11 cellular contexts compared by ENCODE assay signal in the genomic region with DNA sequence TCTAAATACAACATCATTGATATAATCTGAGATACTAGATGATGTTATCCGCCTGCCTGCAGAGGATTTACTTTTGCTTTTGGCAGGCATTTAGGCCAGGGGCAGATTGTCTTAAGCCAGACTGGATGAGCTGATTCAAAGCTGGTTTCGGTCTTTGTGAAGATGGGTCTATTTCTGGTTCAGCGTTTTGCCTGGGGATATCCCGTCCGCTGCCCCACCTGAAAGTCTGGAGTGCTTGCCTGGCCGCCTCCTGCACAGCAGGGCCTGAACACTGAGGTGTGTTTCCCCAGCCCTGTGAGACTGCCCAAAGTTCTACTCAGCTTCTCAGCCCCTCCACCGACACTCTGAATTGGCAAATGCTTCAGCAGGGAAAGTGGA.
DNase-seq lines count a peak whose midpoint lies in the region; ATAC-seq and TF ChIP-seq lines count a peak whose summit lies in the region.
"Had no signal": no experiment of that assay in that cellular context is flagged by ENCODE, and none has a peak within 500 bp of the region (broad histone marks: within the 10 kb centered on the region; RNA-seq: fewer than 3 reads in every experiment).

No MANE protein-coding gene starts in this region.

- peaks cover 52 to 56% of the 10 kb centered on the region in 2 donors for H3K4me1 Mint-ChIP-seq in effector memory CD8-positive, alpha-beta T cell (ENCODE audit: low read depth in 2 of 2)

- H3K36me3 Mint-ChIP-seq in effector memory CD8-positive, alpha-beta T cell (ENCODE audit: insufficient read depth) = peaks cover 3% of the 10 kb centered on the region

- no peak for TF ChIP-seq CTCF in GM13976 (IDR thresholded peaks at IDR 0.05; ENCODE audit: borderline replicate concordance, control extremely low read depth, extremely low read depth, insufficient read depth, missing control alignments)

- ATAC-seq in GM19467 (IDR thresholded peaks at IDR 0.05; ENCODE audit: unreplicated experiment) (peak; percentile 43), HG03039 (IDR thresholded peaks at IDR 0.05; ENCODE audit: unreplicated experiment) (peak; percentile 63), HG03139 (IDR thresholded peaks at IDR 0.05; ENCODE audit: unreplicated experiment) (no peak)
- no peak for ATAC-seq in effector memory CD8-positive, alpha-beta T cell (replicated peaks)

- no peaks in the 10 kb centered on the region for H3K27me3 Mint-ChIP-seq in effector memory CD8-positive, alpha-beta T cell

- in situ Hi-C loops in GM13976 (cut with MboI; ENCODE audit: low sequenced_read_pairs, unreplicated experiment) = no loop called here

- H3K4me3 Mint-ChIP-seq in effector memory CD8-positive, alpha-beta T cell = peak overlapping the region; percentile 63 to 70
- H3K4me3 Mint-ChIP-seq: WTC11 had no signal

- H3K9me3 Mint-ChIP-seq in effector memory CD8-positive, alpha-beta T cell = no peaks in the 10 kb centered on the region

- peak; percentile 69 for DNase-seq in GM13976 (ENCODE audit: low spot score)
- no peak for DNase-seq in effector memory CD8-positive, alpha-beta T cell
- DNase-seq in cortex of kidney (lab: John Stamatoyannopoulos, UW) = no peak
- DNase-seq in NCI-H1930 (lab: John Stamatoyannopoulos, UW) = no peak
- DNase-seq in NCI-H2081 treated with DMSO at 0.1 percent for 48 hours (lab: John Stamatoyannopoulos, UW) = no peak
- DNase-seq: adrenal gland, C1 segment of cervical spinal cord had no signal

- peak overlapping the region; percentile 92 to 98 for H3K27ac Mint-ChIP-seq in effector memory CD8-positive, alpha-beta T cell
- H3K27ac Mint-ChIP-seq: WTC11 had no signal

Comparison
In these comparisons a context has a peak if more than half of its experiments do, and no peak if none do; other contexts are left out.
1. ATAC-seq: peak in GM19467 (single experiment) and HG03039 (single experiment); none in effector memory CD8-positive, alpha-beta T cell (single experiment) and HG03139 (single experiment).